In genomic region chr17:14340968-14341412, GRCh38 we compare ENCODE assay signal across 15 cellular contexts. TPM values are rescaled to one million over a fixed set of nuclear protein-coding genes. Genes with fewer than 3 reads are reported as not detected.
DNase-seq lines count a peak whose midpoint lies in the region; ATAC-seq, FAIRE-seq and TF ChIP-seq lines count a peak whose summit lies in the region.
"Had no signal": no experiment of that assay in that cellular context is flagged by ENCODE, and none has a peak within 500 bp of the region (broad histone marks: within the 10 kb centered on the region; RNA-seq: fewer than 3 reads in every experiment).

No MANE protein-coding gene starts in this region.

- H3K36me3 ChIP-seq in HEK293 (ENCODE audit: control insufficient read depth in 2 of 2, insufficient read depth in 1 of 2, low read length in 2 of 2): peaks cover 0 to 6% of the 10 kb centered on the region in 2 experiments; a peak in 2 of 3 replicates
- peaks cover 4% of the 10 kb centered on the region; the same call in 1 of the 3 replicates for H3K36me3 ChIP-seq in K562 (ENCODE audit: control insufficient read depth, insufficient read depth, low read length)
- no peaks in the 10 kb centered on the region for H3K36me3 ChIP-seq in neural progenitor cell

- BruUV-seq in K562 (replicated peaks; lab: Mats Ljungman, UMichigan): no TSS peak

- 79% methylated on average over 4 of the region's 5 CpGs for WGBS in K562 (ENCODE audit: insufficient coverage, low coverage, missing lambda C conversion rate)

- H3K4me1 Mint-ChIP-seq in activated T-cell treated with anti-CD3 and anti-CD28 coated beads, Interleukin-2, amount 50 U/mL, for 24 hours (ENCODE audit: low read depth): peaks cover 55% of the 10 kb centered on the region
- peaks cover 45% of the 10 kb centered on the region for H3K4me1 Mint-ChIP-seq in neural progenitor cell

- H3K4me2 ChIP-seq in K562 (ENCODE audit: insufficient read depth, low read length): no peak overlapping the region
- no peak overlapping the region for H3K4me2 ChIP-seq in neural progenitor cell

- no peak overlapping the region for H2AFZ ChIP-seq in K562 (ENCODE audit: low read depth, low read length)
- no peak overlapping the region for H2AFZ ChIP-seq in neural progenitor cell (replicated peaks)

- H3K9me3 Mint-ChIP-seq in activated T-cell treated with anti-CD3 and anti-CD28 coated beads, Interleukin-2, amount 50 U/mL, for 24 hours: no peaks in the 10 kb centered on the region
- H3K9me3 Mint-ChIP-seq in neural progenitor cell: no peaks in the 10 kb centered on the region
- H3K9me3 Mint-ChIP-seq: H9 had no signal

- H3K4me3 Mint-ChIP-seq in activated T-cell treated with anti-CD3 and anti-CD28 coated beads, Interleukin-2, amount 50 U/mL, for 24 hours: no peak overlapping the region
- no peak overlapping the region for H3K4me3 Mint-ChIP-seq in neural progenitor cell
- H3K4me3 Mint-ChIP-seq: H9 had no signal

- peaks cover 31% of the 10 kb centered on the region for H3K36me3 Mint-ChIP-seq in activated T-cell treated with anti-CD3 and anti-CD28 coated beads, Interleukin-2, amount 50 U/mL, for 24 hours (ENCODE audit: low read depth)
- peaks cover 18% of the 10 kb centered on the region for H3K36me3 Mint-ChIP-seq in neural progenitor cell

- TF ChIP-seq RAD21 in K562 (CRISPR knock-in tag; conservative IDR thresholded peaks at IDR 0.05 in 1 of 2, IDR thresholded peaks at IDR 0.05 in 1 of 2): no peak

- in situ Hi-C loops in K562 (cut with MboI): no loop called here

- no peak overlapping the region for H3K9ac ChIP-seq in K562 (ENCODE audit: insufficient read depth in 1 of 2, low read depth in 2 of 2, low read length in 2 of 2)
- no peak overlapping the region for H3K9ac ChIP-seq in neural progenitor cell

- no peak for DNase-seq in activated T-cell treated with anti-CD3 and anti-CD28 coated beads, Interleukin-2, amount 50 U/mL, for 24 hours
- DNase-seq in activated T-cell treated with anti-CD3 and anti-CD28 coated beads for 4 hours: no peak
- DNase-seq in K562 (ENCODE audit: extremely low read depth in 1 of 4, low spot score in 3 of 4): no peak
- peak; percentile 65 for DNase-seq in neural progenitor cell (ENCODE audit: low spot score)
- DNase-seq in anterior cingulate cortex (lab: John Stamatoyannopoulos, UW): no peak
- DNase-seq in NCI-H2196 (lab: John Stamatoyannopoulos, UW; ENCODE audit: unreplicated experiment): no peak
- no peak for DNase-seq in urothelium cell line (ENCODE audit: low spot score)
- DNase-seq: cortex of kidney, H9, mammary epithelial cell, NCI-H1436, T-helper 2 cell had no signal

- H3K27me3 Mint-ChIP-seq in activated T-cell treated with anti-CD3 and anti-CD28 coated beads, Interleukin-2, amount 50 U/mL, for 24 hours: no peaks in the 10 kb centered on the region
- H3K27me3 Mint-ChIP-seq in neural progenitor cell (ENCODE audit: insufficient read depth, low read depth): peaks cover 2% of the 10 kb centered on the region

- H3K9me1 ChIP-seq in K562 (ENCODE audit: control insufficient read depth, insufficient read depth, low read length): no peaks in the 10 kb centered on the region

- H3K27me3 ChIP-seq in K562 (ENCODE audit: control insufficient read depth in 2 of 2, insufficient read depth in 2 of 2, low read length in 2 of 2) (no peaks in the 10 kb centered on the region), neural progenitor cell (no peaks in the 10 kb centered on the region)

- TF ChIP-seq CTCF in HEK293 (tag by site-specific recombination; IDR thresholded peaks at IDR 0.05) (no peak), K562 (IDR thresholded peaks at IDR 0.05 in 2 of 3, conservative IDR thresholded peaks at IDR 0.05 in 1 of 3; ENCODE audit: insufficient read depth in 2 of 3, low read depth in 1 of 3, low read length in 3 of 3) (no peak), neural progenitor cell (IDR thresholded peaks at IDR 0.05) (no peak)

- peak overlapping the region; percentile 90 for H3K27ac Mint-ChIP-seq in activated T-cell treated with anti-CD3 and anti-CD28 coated beads, Interleukin-2, amount 50 U/mL, for 24 hours
- peak overlapping the region; percentile 89 for H3K27ac Mint-ChIP-seq in neural progenitor cell

- ATAC-seq in K562: no peak
- ATAC-seq: activated CD4-positive, CD25-positive, alpha-beta regulatory T cell treated with anti-CD3 and anti-CD28 coated beads, Interleukin-2, amount 50 U/mL, for 24 hours had no signal

- H3K27ac ChIP-seq in HEK293 (ENCODE audit: extremely low read depth, low read depth, low read length) (no peak overlapping the region; the same call in 1 of the 2 replicates), K562 (ENCODE audit: extremely low read depth, low read depth, low read length) (no peak overlapping the region), neural progenitor cell (no peak overlapping the region)

- H3K9me3 ChIP-seq in HEK293 (ENCODE audit: control insufficient read depth, insufficient read depth, low read depth, low read length) (no peaks in the 10 kb centered on the region), K562 (replicated peaks; ENCODE audit: control insufficient read depth, insufficient read depth, low read depth, low read length) (no peaks in the 10 kb centered on the region), neural progenitor cell (ENCODE audit: low read depth) (no peaks in the 10 kb centered on the region)

- H3K4me3 ChIP-seq in HEK293 (ENCODE audit: low read depth, low read length) (no peak overlapping the region), K562 (no peak overlapping the region), neural progenitor cell (no peak overlapping the region)

- FAIRE-seq in K562 (lab: Jason Lieb, UNC) (no peak), urothelium cell line (lab: Jason Lieb, UNC) (no peak)
- FAIRE-seq: GM12891 had no signal

- H4K20me1 ChIP-seq in K562 (replicated peaks; ENCODE audit: control insufficient read depth, insufficient read depth, low read length): no peaks in the 10 kb centered on the region
- H4K20me1 ChIP-seq in neural progenitor cell (ENCODE audit: low read depth): peaks cover 23% of the 10 kb centered on the region

- H3K79me2 ChIP-seq in K562 (ENCODE audit: control insufficient read depth, insufficient read depth, low read length): peaks cover 9% of the 10 kb centered on the region; the same call in 2 of the 3 replicates
- peaks cover 31% of the 10 kb centered on the region for H3K79me2 ChIP-seq in neural progenitor cell (ENCODE audit: low read depth)

- TF ChIP-seq POLR2A in K562 (conservative IDR thresholded peaks at IDR 0.05): no peak

- POLR2A ChIA-PET in HEK293 (lab: Yijun Ruan, JAX) (interaction anchor here (0.7 kb wide), 1 partner anchor 246 kb away, joined by 4 read pairs; no protein-coding TSS in a partner anchor), K562 (lab: Yijun Ruan, JAX) (no interaction called here)

- CTCF ChIA-PET in HEK293 (lab: Yijun Ruan, JAX) (interaction anchor here (0.6 to 0.7 kb wide), 2 partner anchors 55 to 1599 kb away, joined by 3 to 4 read pairs; no protein-coding TSS in a partner anchor), K562 (lab: Yijun Ruan, JAX; ENCODE audit: low intra/inter-chr PET ratio) (no interaction called here)

- intact Hi-C loops in K562 (cut with micrococcal nuclease): no loop called here

- H3K4me1 ChIP-seq in HEK293 (ENCODE audit: control insufficient read depth, insufficient read depth, low read length) (peaks cover 18% of the 10 kb centered on the region), K562 (replicated peaks in 1 of 2; ENCODE audit: control insufficient read depth in 2 of 2, insufficient read depth in 2 of 2, low read length in 2 of 2) (peaks cover 5 to 18% of the 10 kb centered on the region in 2 experiments; a peak in 4 of 5 replicates), neural progenitor cell (peaks cover 24% of the 10 kb centered on the region)

- TF ChIP-seq EP300 in K562 (IDR thresholded peaks at IDR 0.05; ENCODE audit: low read length): no peak

- peaks cover 21% of the 10 kb centered on the region for H3F3A ChIP-seq in neural progenitor cell (ENCODE audit: low read depth)

TF ChIP-seq in HEK293, 187 proteins besides CTCF, POLR2A, EP300 and RAD21 (continues in another document):
- TF ChIP-seq ZNF239 (tag by site-specific recombination; IDR thresholded peaks at IDR 0.05): no peak

TF ChIP-seq in K562, 482 proteins besides CTCF, POLR2A, EP300 and RAD21 (continues in another document):
- TF ChIP-seq SRSF1 (IDR thresholded peaks at IDR 0.05; ENCODE audit: low read depth, low read length) (no peak), HDAC3 (IDR thresholded peaks at IDR 0.05; ENCODE audit: borderline replicate concordance, partially characterized antibody) (no peak), ZNF165 (CRISPR knock-in tag; IDR thresholded peaks at IDR 0.05; ENCODE audit: borderline replicate concordance) (no peak), HSF4 (CRISPR knock-in tag; IDR thresholded peaks at IDR 0.05; ENCODE audit: borderline replicate concordance) (no peak)

RNA-seq across cellular contexts. Expression of gene HS3ST3B1, which starts 40.1 kb away (rescaled TPM):
- 4.9 and 5.2 TPM in 2 replicates for total RNA-seq in K562 (2011; cell fraction: chromatin; rRNA removed; ENCODE audit: low replicate concordance)
- 9.3 and 11.5 TPM in 2 replicates for total RNA-seq in K562 (2011; cell fraction: nucleolus; rRNA removed)
- total RNA-seq in K562 (2011; cell fraction: nucleoplasm; rRNA removed): 8.4 and 12.7 TPM in 2 replicates
- 8.0 and 10.5 TPM in 2 replicates for total RNA-seq in K562 (2014; rRNA removed)
- 3.3 and 3.4 TPM in 2 replicates for total RNA-seq in K562 (2014; rRNA removed; fragmentation: Illumina TruSeq; extraction: Trizol)
- total RNA-seq in K562 (2015; rRNA removed; fragmentation: Illumina TruSeq; extraction: Trizol): 5.5 and 5.7 TPM in 2 replicates
- total RNA-seq in K562 (2021): 12.9 and 13.0 TPM in 2 replicates
- polyA plus RNA-seq in K562 (2011; rRNA removed): 1.9 and 2.7 TPM in 2 replicates
- polyA plus RNA-seq in K562 (2011; cell fraction: cytosol; rRNA removed): 2.2 and 3.6 TPM in 2 replicates
- 2.8 and 3.8 TPM in 2 replicates for polyA plus RNA-seq in K562 (2011; cell fraction: nucleus; rRNA removed)
- 5.4 and 5.9 TPM in 2 replicates for polyA plus RNA-seq in K562 (2012)
- polyA plus RNA-seq in K562 (2014; fragmentation: Illumina TruSeq; extraction: Trizol): 2.5 and 2.6 TPM in 2 replicates
- polyA plus RNA-seq in K562 (2014; fragmentation: Nextera tagmentation; extraction: Ambion mirVana): 1 to 10 TPM; 2.6 to 5.3 TPM
- 3.7 and 3.9 TPM in 2 replicates for polyA plus RNA-seq in K562 (2014; rRNA removed)
- polyA minus RNA-seq in K562 (2011; rRNA and poly(A)+ RNA removed): 4.1 and 5.5 TPM in 2 replicates
- 3.9 and 6.8 TPM in 2 replicates for polyA minus RNA-seq in K562 (2011; cell fraction: cytosol; rRNA and poly(A)+ RNA removed)
- polyA minus RNA-seq in K562 (2011; cell fraction: nucleus; rRNA and poly(A)+ RNA removed): 5.5 and 7.1 TPM in 2 replicates
- 21.2 and 21.5 TPM in 2 replicates for total RNA-seq in neural progenitor cell (ENCODE audit: low replicate concordance)
